8 cellular contexts compared by ENCODE assay signal in genomic region chr11:116605543-116605942, GRCh38.
DNase-seq lines count a peak whose midpoint lies in the region; ATAC-seq and TF ChIP-seq lines count a peak whose summit lies in the region.

No MANE protein-coding gene starts in this region.

- intact Hi-C loops in A673 (cut with micrococcal nuclease; ENCODE audit: unreplicated experiment) = no loop called here
- intact Hi-C loops in CD4-positive, alpha-beta memory T cell (cut with micrococcal nuclease) = no loop called here

- H3K27ac Mint-ChIP-seq in CD4-positive, alpha-beta memory T cell = no peak overlapping the region

- BruUV-seq in A673 (replicated peaks; lab: Mats Ljungman, UMichigan) = no TSS peak

- H3K4me1 Mint-ChIP-seq in CD4-positive, alpha-beta memory T cell = no peaks in the 10 kb centered on the region

- no peak for ATAC-seq in GM19395 (IDR thresholded peaks at IDR 0.05; ENCODE audit: unreplicated experiment)

- H3K27me3 ChIP-seq in A673 (replicated peaks; ENCODE audit: insufficient read depth, low read depth, low read length, poor library complexity) = peaks cover 9% of the 10 kb centered on the region
- H3K27me3 ChIP-seq in CD4-positive, alpha-beta memory T cell (ENCODE audit: insufficient read depth, low read length) = no peaks in the 10 kb centered on the region

- POLR2A ChIA-PET in A673 (lab: Charles Lee; ENCODE audit: low non-redundant PET) = no interaction called here
- POLR2A ChIA-PET in CD4-positive, alpha-beta memory T cell (lab: Charles Lee; ENCODE audit: partially characterized antibody) = no interaction called here

- DNase-seq in A673 (ENCODE audit: low spot score) (peak; percentile 66), RPMI8226 (peak; percentile 82), fibroblast of pulmonary artery (ENCODE audit: low read depth) (peak; percentile 36), NCI-H748 (lab: John Stamatoyannopoulos, UW; ENCODE audit: unreplicated experiment) (no peak)
- DNase-seq in stimulated activated CD8-positive, alpha-beta memory T cell treated with anti-CD3 and anti-CD28 coated beads, Interleukin-4, amount 100 ng/mL, for 48 hours = peak; percentile 68
- DNase-seq in CD4-positive, alpha-beta memory T cell = no peak

- H3K4me1 ChIP-seq in A673 (ENCODE audit: insufficient read depth, low read length, poor library complexity, severe bottlenecking) = no peaks in the 10 kb centered on the region
- H3K4me1 ChIP-seq in CD4-positive, alpha-beta memory T cell (ENCODE audit: insufficient read depth, low read length) = no peaks in the 10 kb centered on the region

- TF ChIP-seq CTCF in A673 (conservative IDR thresholded peaks at IDR 0.05; ENCODE audit: low read depth, low read length) = peak; percentile 57
- peak; percentile 32; the same call in 1 of the 2 replicates for TF ChIP-seq CTCF in GM12875 (IDR thresholded peaks at IDR 0.05; ENCODE audit: borderline replicate concordance, insufficient read depth, low read depth, low read length)
- TF ChIP-seq CTCF in fibroblast of pulmonary artery (IDR thresholded peaks at IDR 0.05; ENCODE audit: low read length, missing control alignments) = peak; percentile 44

- no peaks in the 10 kb centered on the region for H3K36me3 Mint-ChIP-seq in CD4-positive, alpha-beta memory T cell

- no peaks in the 10 kb centered on the region for H3K9me3 ChIP-seq in A673 (ENCODE audit: low read depth, low read length, poor library complexity, severe bottlenecking)
- no peaks in the 10 kb centered on the region for H3K9me3 ChIP-seq in CD4-positive, alpha-beta memory T cell (ENCODE audit: control insufficient read depth in 1 of 2, low read length in 2 of 2)

- H3K27ac ChIP-seq in A673 (ENCODE audit: low read depth, low read length, poor library complexity, severe bottlenecking) = no peak overlapping the region
- no peak overlapping the region for H3K27ac ChIP-seq in CD4-positive, alpha-beta memory T cell (ENCODE audit: low read depth, low read length)

- H3K9me3 Mint-ChIP-seq in CD4-positive, alpha-beta memory T cell = no peaks in the 10 kb centered on the region

- no peaks in the 10 kb centered on the region for H3K36me3 ChIP-seq in A673 (ENCODE audit: insufficient read depth, low read length, poor library complexity, severe bottlenecking)
- H3K36me3 ChIP-seq in CD4-positive, alpha-beta memory T cell (ENCODE audit: insufficient read depth, low read length) = no peaks in the 10 kb centered on the region

- no peak overlapping the region for H3K4me3 Mint-ChIP-seq in CD4-positive, alpha-beta memory T cell

- no peak overlapping the region for H3K4me3 ChIP-seq in A673 (ENCODE audit: low read depth, low read length, poor library complexity, severe bottlenecking)
- H3K4me3 ChIP-seq in GM12875 (ENCODE audit: low read depth, low read length) = no peak overlapping the region
- H3K4me3 ChIP-seq in fibroblast of pulmonary artery (replicated peaks; ENCODE audit: low read depth, low read length) = no peak overlapping the region
- H3K4me3 ChIP-seq in CD4-positive, alpha-beta memory T cell (ENCODE audit: low read length in 2 of 2) = no peak overlapping the region

- peaks cover 9 to 20% of the 10 kb centered on the region in 2 donors for H3K27me3 Mint-ChIP-seq in CD4-positive, alpha-beta memory T cell

- CTCF ChIA-PET in A673 (lab: Charles Lee) = no interaction called here
- CTCF ChIA-PET in CD4-positive, alpha-beta memory T cell (lab: Charles Lee; ENCODE audit: partially characterized antibody) = no interaction called here

Comparison
In these comparisons a context has a peak if more than half of its experiments do, and no peak if none do; other contexts are left out.
1. DNase-seq: peak in A673 (single experiment), RPMI8226 (single experiment), fibroblast of pulmonary artery (single experiment) and stimulated activated CD8-positive, alpha-beta memory T cell treated with anti-CD3 and anti-CD28 coated beads, Interleukin-4, amount 100 ng/mL, for 48 hours (single experiment); none in NCI-H748 (single experiment) and CD4-positive, alpha-beta memory T cell (0 of 5).
2. Peak in every context shown above with its lines, with median percentiles within 50 percentile points of each other: CTCF ChIP-seq.